Comparison of ENCODE assay signal across 22 cellular contexts in the genomic region with DNA sequence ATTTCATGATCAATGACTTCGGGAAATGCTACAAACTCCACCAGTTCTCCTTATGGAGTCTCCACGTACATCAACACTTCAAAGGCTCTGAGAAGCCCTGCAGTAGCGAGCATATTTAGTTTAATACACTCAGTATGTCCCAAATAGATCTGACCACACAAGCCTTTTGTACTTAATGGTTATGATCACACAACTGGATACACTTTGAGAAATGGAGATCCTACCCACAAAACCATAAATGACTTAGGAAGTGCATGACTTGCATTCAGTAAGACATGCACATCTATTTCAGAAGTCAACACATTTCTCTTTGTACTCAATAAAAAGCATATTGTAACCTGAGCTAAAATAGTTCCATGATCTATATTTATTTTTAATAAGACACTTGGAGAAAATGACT.
"Had no signal": no experiment of that assay in that cellular context is flagged by ENCODE, and none has a peak within 500 bp of the region (broad histone marks: within the 10 kb centered on the region; RNA-seq: fewer than 3 reads in every experiment).

No MANE protein-coding gene starts in this region.

- ATAC-seq: effector memory CD8-positive, alpha-beta T cell; esophagus mucosa; foreskin keratinocyte; gastrocnemius medialis; gastroesophageal sphincter; heart left ventricle had no signal

- H3K27ac ChIP-seq: colonic mucosa, coronary artery, epithelial cell of prostate, esophagus muscularis mucosa, esophagus squamous epithelium, foreskin keratinocyte, gastroesophageal sphincter, heart left ventricle had no signal

- H3K27me3 ChIP-seq: colonic mucosa, dorsolateral prefrontal cortex, esophagus muscularis mucosa, esophagus squamous epithelium, foreskin keratinocyte, gastrocnemius medialis, gastroesophageal sphincter, heart left ventricle had no signal

- H3K9me3 ChIP-seq: colonic mucosa, esophagus muscularis mucosa, esophagus squamous epithelium, gastrocnemius medialis, gastroesophageal sphincter, heart left ventricle had no signal

- DNase-seq: colonic mucosa; cortex of kidney; dermis blood vessel endothelial cell; dorsolateral prefrontal cortex; effector CD4-positive, alpha-beta T cell; effector CD8-positive, alpha-beta T cell; effector memory CD4-positive, alpha-beta T cell; effector memory CD8-positive, alpha-beta T cell; endodermal cell; erythroblast; esophagus squamous epithelium; foreskin fibroblast; foreskin keratinocyte; gastrocnemius medialis; glutamatergic neuron; head of caudate nucleus; heart left ventricle had no signal

- H3K36me3 ChIP-seq: colonic mucosa, gastrocnemius medialis, heart left ventricle had no signal

- H3K4me3 ChIP-seq: colonic mucosa, coronary artery, dorsolateral prefrontal cortex, esophagus muscularis mucosa, esophagus squamous epithelium, gastrocnemius medialis, gastroesophageal sphincter, heart left ventricle had no signal

- H3K4me1 ChIP-seq: colonic mucosa, esophagus squamous epithelium, foreskin keratinocyte, heart left ventricle had no signal
